Comparison of ENCODE assay signal across 8 cellular contexts in genomic region chr11:75773595-75774353, GRCh38. TPM values are rescaled to one million over a fixed set of nuclear protein-coding genes. Genes with fewer than 3 reads are reported as not detected.
A peak's percentile ranks its signal among the peaks of the same experiment; 100 is the strongest.
DNase-seq lines count a peak whose midpoint lies in the region; ATAC-seq lines count a peak whose summit lies in the region.

No MANE protein-coding gene starts in this region.

- peak; percentile 20 to 43 for DNase-seq in activated naive CD4-positive, alpha-beta T cell treated with anti-CD3 and anti-CD28 coated beads, Interleukin-2, amount 50 U/mL, for 72 hours (ENCODE audit: low spot score in 2 of 2)
- DNase-seq in activated naive CD4-positive, alpha-beta T cell (lab: John Stamatoyannopoulos, UW) = no peak
- DNase-seq in SKM-1 (lab: John Stamatoyannopoulos, UW; ENCODE audit: unreplicated experiment) = peak; percentile 55
- DNase-seq in NCI-H2196 treated with DMSO at 0.1 percent for 48 hours (lab: John Stamatoyannopoulos, UW; ENCODE audit: unreplicated experiment) = no peak
- DNase-seq in GOT3 (lab: John Stamatoyannopoulos, UW) = no peak
- DNase-seq in activated CD8-positive, alpha-beta memory T cell treated with anti-CD3 and anti-CD28 coated beads, Interleukin-2, amount 50 U/mL, for 4 hours = no peak

- peak overlapping the region in 3 of 5 donors; percentile 6 to 40 (median 14) for H3K4me3 ChIP-seq in subcutaneous abdominal adipose tissue (ENCODE audit: low read depth in 1 of 5, low read length in 5 of 5)

- H3K9me3 ChIP-seq in subcutaneous abdominal adipose tissue (ENCODE audit: control insufficient read depth in 5 of 5, low read length in 5 of 5) = no peaks in the 10 kb centered on the region

- H3K27me3 ChIP-seq in subcutaneous abdominal adipose tissue (ENCODE audit: control insufficient read depth in 5 of 5, insufficient read depth in 4 of 5, low read length in 5 of 5) = no peaks in the 10 kb centered on the region

- no peaks in the 10 kb centered on the region for H3K9me3 Mint-ChIP-seq in activated naive CD4-positive, alpha-beta T cell treated with anti-CD3 and anti-CD28 coated beads, Interleukin-2, amount 50 U/mL, for 72 hours

- peaks cover 0 to 48% (median 26%) of the 10 kb centered on the region in 5 donors for H3K36me3 ChIP-seq in subcutaneous abdominal adipose tissue (ENCODE audit: control insufficient read depth in 5 of 5, insufficient read depth in 5 of 5, low read length in 5 of 5)

- H3K4me1 ChIP-seq in subcutaneous abdominal adipose tissue (ENCODE audit: control insufficient read depth in 5 of 5, insufficient read depth in 5 of 5, low read length in 5 of 5) = peaks cover 6 to 94% (median 89%) of the 10 kb centered on the region in 5 donors

- peak overlapping the region in 1 of 2 donors; percentile 30 for H3K27ac Mint-ChIP-seq in activated naive CD4-positive, alpha-beta T cell treated with anti-CD3 and anti-CD28 coated beads, Interleukin-2, amount 50 U/mL, for 72 hours

- no peaks in the 10 kb centered on the region for H3K36me3 Mint-ChIP-seq in activated naive CD4-positive, alpha-beta T cell treated with anti-CD3 and anti-CD28 coated beads, Interleukin-2, amount 50 U/mL, for 72 hours

- H3K9ac ChIP-seq in subcutaneous abdominal adipose tissue (ENCODE audit: low read length in 5 of 5) = peak overlapping the region in 3 of 5 donors; percentile 22 to 63 (median 57)

- H3K27ac ChIP-seq in subcutaneous abdominal adipose tissue (ENCODE audit: low read depth, low read length) = peak overlapping the region; percentile 96

- ATAC-seq in activated naive CD4-positive, alpha-beta T cell treated with anti-CD3 and anti-CD28 coated beads, Interleukin-2, amount 50 U/mL, for 72 hours = peak; percentile 76 to 87
- ATAC-seq in HG03025 (IDR thresholded peaks at IDR 0.05; ENCODE audit: low FRiP score, unreplicated experiment) = peak; percentile 82

RNA-seq across cellular contexts. Expression of gene DGAT2, which starts 5.2 kb away (rescaled TPM):
- total RNA-seq in activated naive CD4-positive, alpha-beta T cell treated with anti-CD3 and anti-CD28 coated beads, Interleukin-2, amount 50 U/mL, for 72 hours = 1 to 10 TPM; 1.1 to 3.9 TPM

RNA-seq across cellular contexts. Expression of gene UVRAG, which starts 41.2 kb away (rescaled TPM):
- 10 to 100 TPM; 19.9 to 22.4 TPM for total RNA-seq in activated naive CD4-positive, alpha-beta T cell treated with anti-CD3 and anti-CD28 coated beads, Interleukin-2, amount 50 U/mL, for 72 hours

RNA-seq across cellular contexts. Expression of gene MOGAT2, which starts 56.1 kb away (rescaled TPM):
- not detected for total RNA-seq in activated naive CD4-positive, alpha-beta T cell treated with anti-CD3 and anti-CD28 coated beads, Interleukin-2, amount 50 U/mL, for 72 hours

Comparison
In these comparisons a context has a peak if more than half of its experiments do, and no peak if none do; other contexts are left out.
1. DNase-seq: peak in activated naive CD4-positive, alpha-beta T cell treated with anti-CD3 and anti-CD28 coated beads, Interleukin-2, amount 50 U/mL, for 72 hours (2 of 2) and SKM-1 (single experiment); none in activated naive CD4-positive, alpha-beta T cell (0 of 4), NCI-H2196 treated with DMSO at 0.1 percent for 48 hours (single experiment), GOT3 (single experiment) and activated CD8-positive, alpha-beta memory T cell treated with anti-CD3 and anti-CD28 coated beads, Interleukin-2, amount 50 U/mL, for 4 hours (single experiment).